ENCODE assay signal across 22 cellular contexts in the genomic region with DNA sequence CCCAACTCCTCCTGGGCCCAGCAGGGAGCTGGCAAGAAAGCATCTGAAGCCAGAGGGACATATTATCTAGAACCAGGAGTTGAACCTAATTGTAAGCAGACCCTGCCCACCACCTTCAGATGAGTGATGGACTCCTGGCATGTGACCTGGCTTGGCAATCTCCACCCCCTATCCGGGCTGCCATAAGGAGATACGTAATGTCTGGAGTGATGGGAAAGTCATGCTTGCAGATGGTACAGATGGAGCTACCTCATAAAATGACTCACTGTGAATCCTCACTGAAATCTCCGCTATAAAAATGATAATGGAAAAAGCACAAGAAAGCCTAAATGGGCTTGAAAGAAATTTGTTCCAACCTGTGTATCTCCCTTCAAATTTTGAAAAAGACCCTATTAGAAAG.
A peak's percentile ranks its signal among the peaks of the same experiment; 100 is the strongest.
DNase-seq lines count a peak whose midpoint lies in the region; ATAC-seq, FAIRE-seq and TF ChIP-seq lines count a peak whose summit lies in the region.
"Had no signal": no experiment of that assay in that cellular context is flagged by ENCODE, and none has a peak within 500 bp of the region (broad histone marks: within the 10 kb centered on the region; RNA-seq: fewer than 3 reads in every experiment).

No MANE protein-coding gene starts in this region.

- no peak for TF ChIP-seq POLR2A in uterus (IDR thresholded peaks at IDR 0.05)

- WGBS in small intestine, 3 donors: 83 to 90% (median 83%) methylated on average over 3 of the region's 3 CpGs

- no peaks in the 10 kb centered on the region for H3K27me3 ChIP-seq in uterus
- H3K27me3 ChIP-seq in small intestine (ENCODE audit: control insufficient read depth in 2 of 2, insufficient read depth in 2 of 2, low read length in 2 of 2): no peaks in the 10 kb centered on the region
- H3K27me3 ChIP-seq: BLaER1, transverse colon had no signal

- intact Hi-C loops in uterus (cut with DNase I; ENCODE audit: low total_unique reads): no loop called here

- no peak for FAIRE-seq in small intestine (lab: Jason Lieb, UNC)

- TF ChIP-seq CTCF in foreskin fibroblast (IDR thresholded peaks at IDR 0.05; ENCODE audit: low read depth, low read length) (no peak), uterus (IDR thresholded peaks at IDR 0.05) (no peak)

- no peak for ATAC-seq in HG03520 (IDR thresholded peaks at IDR 0.05; ENCODE audit: unreplicated experiment)
- ATAC-seq: activated CD8-positive, alpha-beta T cell treated with anti-CD3 and anti-CD28 coated beads for 36 hours; activated naive CD4-positive, alpha-beta T cell treated with anti-CD3 and anti-CD28 coated beads, Interleukin-2, amount 50 U/mL, for 72 hours; activated T-cell treated with anti-CD3 and anti-CD28 coated beads, Interleukin-2, amount 50 U/mL, for 4 hours; left lobe of liver; right cardiac atrium; stimulated activated naive CD8-positive, alpha-beta T cell treated with anti-CD3 and anti-CD28 coated beads, Interleukin-15, Interleukin-2, amounts not matched to agents 100 U/mL and 50 U/mL, for 24 hours had no signal

- H3K4me1 ChIP-seq in uterus (no peaks in the 10 kb centered on the region), small intestine (ENCODE audit: control insufficient read depth in 2 of 2, insufficient read depth in 1 of 2, low read depth in 1 of 2, low read length in 1 of 2) (no peaks in the 10 kb centered on the region)
- H3K4me1 ChIP-seq: BLaER1, transverse colon had no signal

- H3K9me3 ChIP-seq in uterus (no peaks in the 10 kb centered on the region), small intestine (ENCODE audit: control insufficient read depth, low read depth) (no peaks in the 10 kb centered on the region)
- H3K9me3 ChIP-seq: BLaER1, transverse colon had no signal

- H3K27ac ChIP-seq in uterus (peak overlapping the region; percentile 76 to 80), small intestine (ENCODE audit: low read depth in 1 of 2, low read length in 1 of 2) (no peak overlapping the region)
- H3K27ac ChIP-seq: BLaER1, transverse colon, WERI-Rb-1 had no signal

- H3K4me3 ChIP-seq in foreskin fibroblast (ENCODE audit: low read depth in 1 of 2, low read length in 2 of 2): peak overlapping the region in 1 of 2 donors; percentile 24
- H3K4me3 ChIP-seq in uterus: no peak overlapping the region
- H3K4me3 ChIP-seq in small intestine (ENCODE audit: low read depth in 1 of 2, low read length in 2 of 2): no peak overlapping the region
- H3K4me3 ChIP-seq: BLaER1, transverse colon had no signal

- DNase-seq in ELR (ENCODE audit: low read depth) (peak; percentile 76), RKO (ENCODE audit: low spot score) (peak; percentile 37), foreskin fibroblast (peak; percentile 82 to 91), uterus (peak; percentile 46 to 50), small intestine (no peak), LoVo (ENCODE audit: low spot score) (no peak)
- DNase-seq: activated CD8-positive, alpha-beta T cell treated with anti-CD3 and anti-CD28 coated beads for 36 hours; activated T-cell treated with anti-CD3 and anti-CD28 coated beads, Interleukin-2, amount 50 U/mL, for 4 hours; GF-D8; NCI-H2029 treated with DMSO at 0.1 percent for 48 hours; NCI-H510A treated with DMSO at 0.1 percent for 48 hours; occipital lobe; right cardiac atrium; SHP77 treated with DMSO at 0.1 percent for 48 hours; stimulated activated CD4-positive, alpha-beta T cell treated with anti-CD3 and anti-CD28 coated beads, Interleukin-1b, Interleukin-23, amount 100 ng/mL, for 48 hours; stimulated activated naive CD8-positive, alpha-beta T cell treated with anti-CD3 and anti-CD28 coated beads, Interleukin-15, Interleukin-2, amounts not matched to agents 100 U/mL and 50 U/mL, for 24 hours; transverse colon; WERI-Rb-1 had no signal

- H3K36me3 ChIP-seq in uterus: no peaks in the 10 kb centered on the region
- H3K36me3 ChIP-seq in small intestine (ENCODE audit: control insufficient read depth in 2 of 2, insufficient read depth in 2 of 2, low read length in 2 of 2): no peaks in the 10 kb centered on the region
- H3K36me3 ChIP-seq: BLaER1, transverse colon, WERI-Rb-1 had no signal

Comparison
In these comparisons a context has a peak if more than half of its experiments do, and no peak if none do; other contexts are left out.
1. DNase-seq: peak in ELR (single experiment), RKO (single experiment), foreskin fibroblast (2 of 2) and uterus (2 of 2); none in small intestine (single experiment) and LoVo (single experiment).
2. H3K27ac ChIP-seq: peak in uterus (2 of 2); none in small intestine (0 of 2).